In the genomic region with DNA sequence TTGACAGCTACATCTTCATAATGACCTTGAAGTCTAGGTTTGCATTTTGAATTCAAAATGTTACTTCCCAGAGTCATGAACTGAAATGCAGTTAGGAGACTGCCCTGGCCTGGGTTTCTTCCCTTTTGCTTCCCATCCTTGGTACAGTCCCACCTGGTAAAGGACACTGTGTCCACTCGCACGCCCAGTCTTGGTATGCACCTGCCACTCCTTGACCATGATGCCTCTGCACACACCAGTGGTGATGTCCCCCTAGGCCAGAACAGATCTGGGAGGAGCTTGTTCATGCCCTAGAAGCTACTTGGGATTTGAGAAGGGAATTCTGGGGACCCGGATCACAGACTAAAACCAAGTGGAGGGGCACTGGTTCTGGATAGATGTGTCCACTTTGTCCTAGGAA, we compare ENCODE assay signal across 1 cellular context.
TF ChIP-seq lines count a peak whose summit lies in the region.

No MANE protein-coding gene starts in this region.

TF ChIP-seq in K562, 482 proteins besides CTCF, POLR2A, EP300 and RAD21:
- no peak for TF ChIP-seq SNIP1 (IDR thresholded peaks at IDR 0.05; ENCODE audit: low read depth)
